ENCODE assay signal across 14 cellular contexts in genomic region chr6:11730645-11731044, GRCh38. TPM values are rescaled to one million over a fixed set of nuclear protein-coding genes. Genes with fewer than 3 reads are reported as not detected.
A peak's percentile ranks its signal among the peaks of the same experiment; 100 is the strongest.
DNase-seq lines count a peak whose midpoint lies in the region; ATAC-seq and TF ChIP-seq lines count a peak whose summit lies in the region.
"Had no signal": no experiment of that assay in that cellular context is flagged by ENCODE, and none has a peak within 500 bp of the region (broad histone marks: within the 10 kb centered on the region; RNA-seq: fewer than 3 reads in every experiment).

No MANE protein-coding gene starts in this region.

- 95% methylated on average over 2 of the region's 2 CpGs for WGBS in suprapubic skin

- peaks cover 11% of the 10 kb centered on the region for H3K9me3 Mint-ChIP-seq in stimulated activated naive CD8-positive, alpha-beta T cell treated with anti-CD3 and anti-CD28 coated beads, Interleukin-15, Interleukin-2, amounts not matched to agents 100 ng/mL and 50 ng/mL, for 24 hours

- peak; percentile 64 for DNase-seq in stimulated activated CD4-positive, alpha-beta T cell treated with anti-CD3 and anti-CD28 coated beads, Interleukin-1b, Interleukin-23, amount 100 ng/mL, for 48 hours
- no peak for DNase-seq in stimulated activated CD4-positive, alpha-beta T cell treated with anti-CD3 and anti-CD28 coated beads, Interleukin-4, amount 100 ng/mL, for 4 hours
- DNase-seq in MV-4-11 (lab: John Stamatoyannopoulos, UW) (peak; percentile 90), head of caudate nucleus (no peak), suprapubic skin (ENCODE audit: low spot score in 2 of 2) (no peak), RKO (ENCODE audit: low spot score) (no peak)
- DNase-seq: AML-193, anterior cingulate cortex, islet precursor cell, NCI-H524 had no signal

- TF ChIP-seq POLR2A in suprapubic skin (IDR thresholded peaks at IDR 0.05): no peak

- no peak for TF ChIP-seq CTCF in suprapubic skin (IDR thresholded peaks at IDR 0.05)

- no peaks in the 10 kb centered on the region for H3K27me3 Mint-ChIP-seq in stimulated activated naive CD8-positive, alpha-beta T cell treated with anti-CD3 and anti-CD28 coated beads, Interleukin-15, Interleukin-2, amounts not matched to agents 100 ng/mL and 50 ng/mL, for 24 hours

- no peak for TF ChIP-seq EP300 in suprapubic skin (IDR thresholded peaks at IDR 0.05)

- no peaks in the 10 kb centered on the region for H3K36me3 ChIP-seq in suprapubic skin
- H3K36me3 ChIP-seq: neutrophil had no signal

- peaks cover 12% of the 10 kb centered on the region for H3K4me1 ChIP-seq in suprapubic skin

- ATAC-seq in HG02623 (IDR thresholded peaks at IDR 0.05; ENCODE audit: unreplicated experiment): peak; percentile 57

- peaks cover 10% of the 10 kb centered on the region for H3K36me3 Mint-ChIP-seq in stimulated activated naive CD8-positive, alpha-beta T cell treated with anti-CD3 and anti-CD28 coated beads, Interleukin-15, Interleukin-2, amounts not matched to agents 100 ng/mL and 50 ng/mL, for 24 hours (ENCODE audit: low read depth)

- H3K4me3 ChIP-seq in suprapubic skin: no peak overlapping the region

- H3K9me3 ChIP-seq in suprapubic skin: no peaks in the 10 kb centered on the region
- H3K9me3 ChIP-seq: neutrophil had no signal

- peak overlapping the region; percentile 9 for H3K4me3 Mint-ChIP-seq in stimulated activated naive CD8-positive, alpha-beta T cell treated with anti-CD3 and anti-CD28 coated beads, Interleukin-15, Interleukin-2, amounts not matched to agents 100 ng/mL and 50 ng/mL, for 24 hours

- intact Hi-C loops in head of caudate nucleus (cut with DNase I): no loop called here

- H3K27ac ChIP-seq in suprapubic skin: no peak overlapping the region

- H3K27ac Mint-ChIP-seq in stimulated activated naive CD8-positive, alpha-beta T cell treated with anti-CD3 and anti-CD28 coated beads, Interleukin-15, Interleukin-2, amounts not matched to agents 100 ng/mL and 50 ng/mL, for 24 hours: peak overlapping the region; percentile 95

- H3K27me3 ChIP-seq in suprapubic skin: no peaks in the 10 kb centered on the region

- H3K4me1 Mint-ChIP-seq in stimulated activated naive CD8-positive, alpha-beta T cell treated with anti-CD3 and anti-CD28 coated beads, Interleukin-15, Interleukin-2, amounts not matched to agents 100 ng/mL and 50 ng/mL, for 24 hours (ENCODE audit: low read depth): peaks cover 88% of the 10 kb centered on the region

RNA-seq across cellular contexts. Expression of gene ADTRP, which starts 48.0 kb away (rescaled TPM):
- 10 to 100 TPM; 19.6 to 39.5 (median 26.2) TPM for total RNA-seq in suprapubic skin
- total RNA-seq: HepG2 had no signal

Comparison
In these comparisons a context has a peak if more than half of its experiments do, and no peak if none do; other contexts are left out.
1. DNase-seq: peak in stimulated activated CD4-positive, alpha-beta T cell treated with anti-CD3 and anti-CD28 coated beads, Interleukin-1b, Interleukin-23, amount 100 ng/mL, for 48 hours (single experiment) and MV-4-11 (single experiment); none in stimulated activated CD4-positive, alpha-beta T cell treated with anti-CD3 and anti-CD28 coated beads, Interleukin-4, amount 100 ng/mL, for 4 hours (0 of 2), head of caudate nucleus (0 of 42), suprapubic skin (0 of 2) and RKO (single experiment).